21 cellular contexts compared by ENCODE assay signal in the genomic region with DNA sequence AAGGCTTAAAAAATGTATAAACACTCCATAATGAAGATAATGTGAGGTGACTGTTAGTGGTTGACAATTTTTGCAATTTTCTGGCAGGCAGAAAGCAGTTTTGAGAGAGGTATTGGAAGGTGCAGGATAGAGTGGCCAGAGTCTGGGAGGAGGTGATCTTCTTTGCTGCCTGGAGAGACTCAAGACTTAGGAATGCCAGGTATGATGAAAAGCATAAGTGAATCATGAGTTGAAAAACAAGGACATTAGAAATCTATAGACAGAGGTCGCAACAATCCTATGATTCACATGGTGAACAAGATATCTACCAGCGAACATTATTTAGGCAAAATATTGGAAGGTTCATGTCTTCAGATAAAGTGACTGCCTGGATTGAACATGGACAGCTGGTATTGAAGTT.
DNase-seq lines count a peak whose midpoint lies in the region; FAIRE-seq and TF ChIP-seq lines count a peak whose summit lies in the region.
"Had no signal": no experiment of that assay in that cellular context is flagged by ENCODE, and none has a peak within 500 bp of the region (broad histone marks: within the 10 kb centered on the region; RNA-seq: fewer than 3 reads in every experiment).

No MANE protein-coding gene starts in this region.

- H3K36me3 Mint-ChIP-seq in type B pancreatic cell = no peaks in the 10 kb centered on the region
- H3K36me3 Mint-ChIP-seq: IgD-negative memory B cell had no signal

- no peaks in the 10 kb centered on the region for H3K9me3 Mint-ChIP-seq in type B pancreatic cell
- H3K9me3 Mint-ChIP-seq: central memory CD8-positive, alpha-beta T cell; neural crest cell had no signal

- peak overlapping the region; percentile 42 for H3K4me3 Mint-ChIP-seq in type B pancreatic cell
- H3K4me3 Mint-ChIP-seq: activated CD8-positive, alpha-beta memory T cell treated with anti-CD3 and anti-CD28 coated beads, Interleukin-2, amount 10 ng/mL, durations not matched to agents 7 days and 5 days; B cell; central memory CD8-positive, alpha-beta T cell; IgD-negative memory B cell; neural crest cell had no signal

- FAIRE-seq in RCC 7860 (lab: Jason Lieb, UNC) = no peak
- FAIRE-seq: small intestine had no signal

- H3K27ac Mint-ChIP-seq in type B pancreatic cell = peak overlapping the region; percentile 80
- H3K27ac Mint-ChIP-seq: activated CD8-positive, alpha-beta memory T cell treated with anti-CD3 and anti-CD28 coated beads, Interleukin-2, amount 10 ng/mL, durations not matched to agents 7 days and 5 days; B cell; IgD-negative memory B cell had no signal

- DNase-seq in HS-27A (ENCODE audit: low read depth) = peak; percentile 46
- peak; percentile 58 for DNase-seq in RCC 7860 (ENCODE audit: low spot score)
- peak; percentile 4 for DNase-seq in fibroblast of pulmonary artery (ENCODE audit: low read depth)
- no peak for DNase-seq in type B pancreatic cell (ENCODE audit: extremely low spot score, unreplicated experiment)
- no peak for DNase-seq in NK-92 treated with Interleukin-12 subunit alpha and Interleukin-12 subunit beta, amount 100 ng/mL, for 24 hours (lab: John Stamatoyannopoulos, UW)
- no peak for DNase-seq in OCI-M1 (lab: John Stamatoyannopoulos, UW)
- no peak for DNase-seq in DMS 273 treated with DMSO at 0.1 percent for 48 hours (lab: John Stamatoyannopoulos, UW)
- DNase-seq: activated CD8-positive, alpha-beta memory T cell treated with anti-CD3 and anti-CD28 coated beads, Interleukin-2, amount 10 ng/mL, durations not matched to agents 7 days and 5 days; effector CD4-positive, alpha-beta T cell; GDM1; hypothalamus; left lung; NCI-H2081 treated with DMSO at 0.1 percent for 48 hours; NCI-H524 treated with DMSO at 0.1 percent for 48 hours; psoas muscle; small intestine; T1000 had no signal

- H3K4me3 ChIP-seq in fibroblast of pulmonary artery (replicated peaks; ENCODE audit: low read depth, low read length) = no peak overlapping the region
- H3K4me3 ChIP-seq: left lung, psoas muscle had no signal

- no peaks in the 10 kb centered on the region for H3K27me3 Mint-ChIP-seq in type B pancreatic cell
- H3K27me3 Mint-ChIP-seq: activated CD8-positive, alpha-beta memory T cell treated with anti-CD3 and anti-CD28 coated beads, Interleukin-2, amount 10 ng/mL, durations not matched to agents 7 days and 5 days; B cell; central memory CD8-positive, alpha-beta T cell; IgD-negative memory B cell had no signal

- TF ChIP-seq CTCF in fibroblast of pulmonary artery (IDR thresholded peaks at IDR 0.05; ENCODE audit: low read length, missing control alignments) (no peak), type B pancreatic cell (conservative IDR thresholded peaks at IDR 0.05) (no peak)

- H3K4me1 Mint-ChIP-seq in type B pancreatic cell (ENCODE audit: unreplicated experiment) = peaks cover 5% of the 10 kb centered on the region
- H3K4me1 Mint-ChIP-seq: activated CD8-positive, alpha-beta memory T cell treated with anti-CD3 and anti-CD28 coated beads, Interleukin-2, amount 10 ng/mL, durations not matched to agents 7 days and 5 days; B cell; central memory CD8-positive, alpha-beta T cell; IgD-negative memory B cell; neural crest cell had no signal

Comparison
In these comparisons a context has a peak if more than half of its experiments do, and no peak if none do; other contexts are left out.
1. DNase-seq: peak in HS-27A (single experiment), RCC 7860 (single experiment) and fibroblast of pulmonary artery (single experiment); none in type B pancreatic cell (single experiment), NK-92 treated with Interleukin-12 subunit alpha and Interleukin-12 subunit beta, amount 100 ng/mL, for 24 hours (single experiment), OCI-M1 (single experiment) and DMS 273 treated with DMSO at 0.1 percent for 48 hours (single experiment).